22 cellular contexts compared by ENCODE assay signal in genomic region chr21:39103689-39104088, GRCh38.
DNase-seq lines count a peak whose midpoint lies in the region; ATAC-seq and TF ChIP-seq lines count a peak whose summit lies in the region.
"Had no signal": no experiment of that assay in that cellular context is flagged by ENCODE, and none has a peak within 500 bp of the region (broad histone marks: within the 10 kb centered on the region; RNA-seq: fewer than 3 reads in every experiment).

No MANE protein-coding gene starts in this region.

- H3K9me3 Mint-ChIP-seq in osteocyte (ENCODE audit: unreplicated experiment) (peaks cover 4% of the 10 kb centered on the region), T-cell (no peaks in the 10 kb centered on the region)
- H3K9me3 Mint-ChIP-seq: activated naive CD8-positive, alpha-beta T cell treated with anti-CD3 and anti-CD28 coated beads, Interleukin-2, amount 50 U/mL, for 24 hours had no signal

- TF ChIP-seq CTCF in osteocyte (IDR thresholded peaks at IDR 0.05) (no peak), OCI-LY7 (conservative IDR thresholded peaks at IDR 0.05; ENCODE audit: low read length) (no peak)

- H3K4me1 ChIP-seq in ACC112 (ENCODE audit: control insufficient read depth, insufficient read depth, low read length, unreplicated experiment) (peaks cover 16% of the 10 kb centered on the region), OCI-LY7 (ENCODE audit: insufficient read depth, low read length, poor library complexity, severe bottlenecking) (no peaks in the 10 kb centered on the region)
- H3K4me1 ChIP-seq: HAP-1 had no signal

- no peak overlapping the region for H3K4me2 ChIP-seq in OCI-LY7 (ENCODE audit: low read length)

- peaks cover 26% of the 10 kb centered on the region for H3K4me1 Mint-ChIP-seq in osteocyte (ENCODE audit: unreplicated experiment)
- H3K4me1 Mint-ChIP-seq in T-cell, result no peaks in the 10 kb centered on the region
- H3K4me1 Mint-ChIP-seq: activated naive CD8-positive, alpha-beta T cell treated with anti-CD3 and anti-CD28 coated beads, Interleukin-2, amount 50 U/mL, for 24 hours had no signal

- POLR2A ChIA-PET in T-cell (lab: Charles Lee), result interaction anchor here in 1 of 2 donors (0.7 kb wide), 1 partner anchor 141 kb away, joined by 3 read pairs; no protein-coding TSS in a partner anchor
- POLR2A ChIA-PET in OCI-LY7 (lab: Charles Lee), result interaction anchor here (0.6 to 0.8 kb wide), 2 partner anchors 10 to 98 kb away, joined by 3 read pairs; no protein-coding TSS in a partner anchor

- H3K79me2 ChIP-seq in ACC112 (ENCODE audit: control insufficient read depth, insufficient read depth, low read length, unreplicated experiment) (no peaks in the 10 kb centered on the region), OCI-LY7 (ENCODE audit: insufficient read depth, low read depth, low read length) (no peaks in the 10 kb centered on the region)

- CTCF ChIA-PET in T-cell (lab: Charles Lee) (no interaction called here), OCI-LY7 (lab: Charles Lee; ENCODE audit: unreplicated experiment) (no interaction called here)

- ATAC-seq in T-cell (replicated peaks in 1 of 4), result no peak
- ATAC-seq: activated naive CD8-positive, alpha-beta T cell treated with anti-CD3 and anti-CD28 coated beads, Interleukin-2, amount 50 U/mL, for 24 hours had no signal

- H3K9me3 ChIP-seq in OCI-LY7 (ENCODE audit: low read length), result no peaks in the 10 kb centered on the region
- H3K9me3 ChIP-seq: HAP-1, upper lobe of right lung had no signal

- intact Hi-C loops in OCI-LY7 (cut with micrococcal nuclease; ENCODE audit: unreplicated experiment), result no loop called here

- BruUV-seq in OCI-LY7 (replicated peaks; lab: Mats Ljungman, UMichigan), result no TSS peak

- H3K4me3 ChIP-seq in ACC112 (ENCODE audit: low read depth, low read length) (no peak overlapping the region), OCI-LY7 (ENCODE audit: low read depth, low read length, poor library complexity, severe bottlenecking) (no peak overlapping the region)
- H3K4me3 ChIP-seq: HAP-1, upper lobe of right lung had no signal

- H3K27ac ChIP-seq in ACC112 (ENCODE audit: low read depth, low read length), result peak overlapping the region; percentile 26; the same call in 1 of the 2 replicates
- no peak overlapping the region for H3K27ac ChIP-seq in OCI-LY7 (ENCODE audit: low read depth, low read length, poor library complexity, severe bottlenecking)
- H3K27ac ChIP-seq: VCaP had no signal

- H4K20me1 ChIP-seq in OCI-LY7 (ENCODE audit: insufficient read depth, low read length), result no peaks in the 10 kb centered on the region

- H3K36me3 Mint-ChIP-seq in osteocyte (ENCODE audit: unreplicated experiment) (no peaks in the 10 kb centered on the region), T-cell (no peaks in the 10 kb centered on the region)
- H3K36me3 Mint-ChIP-seq: mesothelial cell of epicardium had no signal

- DNase-seq in H4 (ENCODE audit: low spot score), result peak; percentile 38
- DNase-seq in fibroblast of gingiva (ENCODE audit: low read depth), result peak; percentile 57
- DNase-seq in osteocyte (ENCODE audit: extremely low spot score, unreplicated experiment), result no peak
- no peak for DNase-seq in SHP77 (lab: John Stamatoyannopoulos, UW)
- no peak for DNase-seq in T-cell
- no peak for DNase-seq in OCI-LY7 (ENCODE audit: low spot score)
- no peak for DNase-seq in GOT3 (lab: John Stamatoyannopoulos, UW)
- DNase-seq: activated CD8-positive, alpha-beta memory T cell treated with anti-CD3 and anti-CD28 coated beads for 24 hours; activated naive CD8-positive, alpha-beta T cell treated with anti-CD3 and anti-CD28 coated beads, Interleukin-2, amount 50 U/mL, for 24 hours; Caco-2; head of caudate nucleus; islet precursor cell; NCI-H2227 treated with DMSO at 0.1 percent for 48 hours; NK-92 treated with Interleukin-12 subunit alpha and Interleukin-12 subunit beta, amount 100 ng/mL, for 24 hours; occipital lobe; small intestine; T-helper 1 cell; upper lobe of right lung had no signal

- no peaks in the 10 kb centered on the region for H3K27me3 Mint-ChIP-seq in osteocyte (ENCODE audit: unreplicated experiment)
- H3K27me3 Mint-ChIP-seq in T-cell, result peaks cover 11 to 25% of the 10 kb centered on the region in 2 donors

- no peaks in the 10 kb centered on the region for H3K9me2 ChIP-seq in OCI-LY7 (ENCODE audit: insufficient read depth, low read length)

- H3K27me3 ChIP-seq in ACC112 (ENCODE audit: insufficient read depth, low read length), result no peaks in the 10 kb centered on the region
- H3K27me3 ChIP-seq: upper lobe of right lung had no signal

- H3K36me3 ChIP-seq in ACC112 (ENCODE audit: insufficient read depth, low read length), result no peaks in the 10 kb centered on the region
- H3K36me3 ChIP-seq in OCI-LY7 (ENCODE audit: insufficient read depth, low read length), result no peaks in the 10 kb centered on the region
- H3K36me3 ChIP-seq: HAP-1, upper lobe of right lung had no signal

- no peak overlapping the region for H2AFZ ChIP-seq in ACC112 (ENCODE audit: low read length, unreplicated experiment)
- H2AFZ ChIP-seq in OCI-LY7 (ENCODE audit: low read length), result no peak overlapping the region

- H3K4me3 Mint-ChIP-seq in osteocyte (ENCODE audit: unreplicated experiment) (peak overlapping the region; percentile 4), T-cell (no peak overlapping the region)
- H3K4me3 Mint-ChIP-seq: activated naive CD8-positive, alpha-beta T cell treated with anti-CD3 and anti-CD28 coated beads, Interleukin-2, amount 50 U/mL, for 24 hours; mesothelial cell of epicardium had no signal

- H3K27ac Mint-ChIP-seq in osteocyte (ENCODE audit: unreplicated experiment) (peak overlapping the region; percentile 89), T-cell (no peak overlapping the region)
- H3K27ac Mint-ChIP-seq: activated naive CD8-positive, alpha-beta T cell treated with anti-CD3 and anti-CD28 coated beads, Interleukin-2, amount 50 U/mL, for 24 hours had no signal

Comparison
In these comparisons a context has a peak if more than half of its experiments do, and no peak if none do; other contexts are left out.
1. DNase-seq: peak in H4 (single experiment) and fibroblast of gingiva (single experiment); none in osteocyte (single experiment), SHP77 (0 of 2), T-cell (0 of 34), OCI-LY7 (single experiment) and GOT3 (single experiment).